In genomic region chrX:28225508-28225907, GRCh38 we compare ENCODE assay signal across 31 cellular contexts.
"Had no signal": no experiment of that assay in that cellular context is flagged by ENCODE, and none has a peak within 500 bp of the region (broad histone marks: within the 10 kb centered on the region; RNA-seq: fewer than 3 reads in every experiment).

No MANE protein-coding gene starts in this region.

- H3K36me3 ChIP-seq: cardiac muscle cell, colonic mucosa, esophagus squamous epithelium, lower lobe of right lung, sigmoid colon, upper lobe of left lung, vagina had no signal

- H3K36me3 Mint-ChIP-seq: activated CD8-positive, alpha-beta memory T cell treated with anti-CD3 and anti-CD28 coated beads, Interleukin-2, amount 10 ng/mL, durations not matched to agents 7 days and 5 days; activated naive CD4-positive, alpha-beta T cell treated with anti-CD3 and anti-CD28 coated beads, Interleukin-2, amount 50 U/mL, for 24 hours; natural killer cell treated with Interleukin-12 subunit alpha and Interleukin-12 subunit beta and Interleukin-15 and Interleukin-18, amount 100 ng/mL, for 72 hours; stimulated activated memory B cell treated with anti-CD40 and anti-IgM and Interleukin-4, amounts not matched to agents 10 μg/mL and 1 μg/mL and 100 μg/mL, for 72 hours had no signal

- H3K27me3 ChIP-seq: body of pancreas, cardiac muscle cell, colonic mucosa, esophagus squamous epithelium, sigmoid colon, upper lobe of left lung, vagina had no signal

- DNase-seq: activated CD4-positive, alpha-beta T cell treated with anti-CD3 and anti-CD28 coated beads for 36 hours; activated CD4-positive, CD25-positive, alpha-beta regulatory T cell; activated CD8-positive, alpha-beta memory T cell treated with anti-CD3 and anti-CD28 coated beads, Interleukin-2, amount 10 ng/mL, durations not matched to agents 7 days and 5 days; activated CD8-positive, alpha-beta T cell treated with anti-CD3 and anti-CD28 coated beads, Interleukin-2, amount 10 ng/mL, durations not matched to agents 7 days and 5 days; activated T-cell treated with anti-CD3 and anti-CD28 coated beads, Interleukin-2, amount 50 U/mL, for 48 hours; body of pancreas; cerebellar nuclear complex; colonic mucosa; effector CD8-positive, alpha-beta T cell; esophagus squamous epithelium; left cardiac atrium; lower lobe of right lung; mesenchymal stem cell; posterior cingulate gyrus; sigmoid colon; stimulated activated CD4-positive, alpha-beta T cell treated with anti-CD3 and anti-CD28 coated beads, Interleukin-1b, Interleukin-23, amount 100 ng/mL, for 48 hours; stimulated activated CD4-positive, alpha-beta T cell treated with anti-CD3 and anti-CD28 coated beads, Interleukin-4, amount 100 ng/mL, for 4 hours; stimulated activated CD8-positive, alpha-beta memory T cell treated with anti-CD3 and anti-CD28 coated beads, Interleukin-4, amount 100 ng/mL, for 48 hours; stimulated activated naive CD8-positive, alpha-beta T cell treated with anti-CD3 and anti-CD28 coated beads, Interleukin-15, amount 100 ng/mL, for 72 hours; substantia nigra; upper lobe of left lung had no signal

- H3K4me3 Mint-ChIP-seq: activated CD4-positive, alpha-beta T cell treated with anti-CD3 and anti-CD28 coated beads for 36 hours; activated CD8-positive, alpha-beta memory T cell treated with anti-CD3 and anti-CD28 coated beads, Interleukin-2, amount 10 ng/mL, durations not matched to agents 7 days and 5 days; activated CD8-positive, alpha-beta T cell treated with anti-CD3 and anti-CD28 coated beads, Interleukin-2, amount 10 ng/mL, durations not matched to agents 7 days and 5 days; activated naive CD4-positive, alpha-beta T cell treated with anti-CD3 and anti-CD28 coated beads, Interleukin-2, amount 50 U/mL, for 24 hours; natural killer cell treated with Interleukin-12 subunit alpha and Interleukin-12 subunit beta and Interleukin-15 and Interleukin-18, amount 100 ng/mL, for 72 hours; stimulated activated memory B cell treated with anti-CD40 and anti-IgM and Interleukin-4, amounts not matched to agents 10 μg/mL and 1 μg/mL and 100 μg/mL, for 72 hours; stimulated activated naive CD8-positive, alpha-beta T cell treated with anti-CD3 and anti-CD28 coated beads, Interleukin-15, amount 100 ng/mL, for 72 hours had no signal

- H3K9me3 ChIP-seq: body of pancreas, colonic mucosa, esophagus squamous epithelium, lower lobe of right lung, sigmoid colon, upper lobe of left lung, vagina had no signal

- H3K27ac Mint-ChIP-seq: activated CD4-positive, alpha-beta T cell treated with anti-CD3 and anti-CD28 coated beads for 36 hours; activated CD8-positive, alpha-beta memory T cell treated with anti-CD3 and anti-CD28 coated beads, Interleukin-2, amount 10 ng/mL, durations not matched to agents 7 days and 5 days; activated CD8-positive, alpha-beta T cell treated with anti-CD3 and anti-CD28 coated beads, Interleukin-2, amount 10 ng/mL, durations not matched to agents 7 days and 5 days; activated naive CD4-positive, alpha-beta T cell treated with anti-CD3 and anti-CD28 coated beads, Interleukin-2, amount 50 U/mL, for 24 hours; activated T-helper 2 cell treated with anti-CD3 and anti-CD28 coated beads, Interferon-gamma antibody, Interleukin-2, Interleukin-4, amounts not matched to agents 10 μg/mL and 5 μg/mL and 100 μg/mL, durations not matched to agents 14 hours and 24 hours and 36 hours; natural killer cell treated with Interleukin-12 subunit alpha and Interleukin-12 subunit beta and Interleukin-15 and Interleukin-18, amount 100 ng/mL, for 72 hours; stimulated activated memory B cell treated with anti-CD40 and anti-IgM and Interleukin-4, amounts not matched to agents 10 μg/mL and 1 μg/mL and 100 μg/mL, for 72 hours; stimulated activated naive CD8-positive, alpha-beta T cell treated with anti-CD3 and anti-CD28 coated beads, Interleukin-15, amount 100 ng/mL, for 72 hours had no signal

- ATAC-seq: activated CD4-positive, alpha-beta T cell treated with anti-CD3 and anti-CD28 coated beads for 36 hours; activated CD8-positive, alpha-beta memory T cell treated with anti-CD3 and anti-CD28 coated beads, Interleukin-2, amount 10 ng/mL, durations not matched to agents 7 days and 5 days; activated CD8-positive, alpha-beta T cell treated with anti-CD3 and anti-CD28 coated beads, Interleukin-2, amount 10 ng/mL, durations not matched to agents 7 days and 5 days; body of pancreas; left cardiac atrium; lower lobe of right lung; natural killer cell treated with Interleukin-12 subunit alpha and Interleukin-12 subunit beta and Interleukin-15 and Interleukin-18, amount 100 ng/mL, for 72 hours; stimulated activated memory B cell treated with anti-CD40 and anti-IgM and Interleukin-4, amounts not matched to agents 10 μg/mL and 1 μg/mL and 100 μg/mL, for 72 hours; stimulated activated naive CD8-positive, alpha-beta T cell treated with anti-CD3 and anti-CD28 coated beads, Interleukin-15, amount 100 ng/mL, for 72 hours had no signal

- H3K4me1 Mint-ChIP-seq: activated CD4-positive, alpha-beta T cell treated with anti-CD3 and anti-CD28 coated beads for 36 hours; activated CD8-positive, alpha-beta memory T cell treated with anti-CD3 and anti-CD28 coated beads, Interleukin-2, amount 10 ng/mL, durations not matched to agents 7 days and 5 days; activated naive CD4-positive, alpha-beta T cell treated with anti-CD3 and anti-CD28 coated beads, Interleukin-2, amount 50 U/mL, for 24 hours; stimulated activated memory B cell treated with anti-CD40 and anti-IgM and Interleukin-4, amounts not matched to agents 10 μg/mL and 1 μg/mL and 100 μg/mL, for 72 hours; stimulated activated naive CD8-positive, alpha-beta T cell treated with anti-CD3 and anti-CD28 coated beads, Interleukin-15, amount 100 ng/mL, for 72 hours had no signal

- H3K9me3 Mint-ChIP-seq: activated naive CD4-positive, alpha-beta T cell treated with anti-CD3 and anti-CD28 coated beads, Interleukin-2, amount 50 U/mL, for 24 hours; stimulated activated naive CD8-positive, alpha-beta T cell treated with anti-CD3 and anti-CD28 coated beads, Interleukin-15, amount 100 ng/mL, for 72 hours had no signal

- H3K27me3 Mint-ChIP-seq: activated CD4-positive, alpha-beta T cell treated with anti-CD3 and anti-CD28 coated beads for 36 hours; activated CD8-positive, alpha-beta memory T cell treated with anti-CD3 and anti-CD28 coated beads, Interleukin-2, amount 10 ng/mL, durations not matched to agents 7 days and 5 days; activated naive CD4-positive, alpha-beta T cell treated with anti-CD3 and anti-CD28 coated beads, Interleukin-2, amount 50 U/mL, for 24 hours; natural killer cell treated with Interleukin-12 subunit alpha and Interleukin-12 subunit beta and Interleukin-15 and Interleukin-18, amount 100 ng/mL, for 72 hours; stimulated activated memory B cell treated with anti-CD40 and anti-IgM and Interleukin-4, amounts not matched to agents 10 μg/mL and 1 μg/mL and 100 μg/mL, for 72 hours; stimulated activated naive CD8-positive, alpha-beta T cell treated with anti-CD3 and anti-CD28 coated beads, Interleukin-15, amount 100 ng/mL, for 72 hours had no signal

- FAIRE-seq: endometrium, frontal cortex, islet of Langerhans had no signal

- H3K4me3 ChIP-seq: body of pancreas, cardiac muscle cell, colonic mucosa, esophagus squamous epithelium, lower lobe of right lung, sigmoid colon, smooth muscle cell, upper lobe of left lung, vagina had no signal

- H3K4me1 ChIP-seq: body of pancreas, colonic mucosa, esophagus squamous epithelium, lower lobe of right lung, sigmoid colon, upper lobe of left lung, vagina had no signal
